In genomic region chr2:11746807-11747459, GRCh38 we compare ENCODE assay signal across 8 cellular contexts. TPM values are rescaled to one million over a fixed set of nuclear protein-coding genes. Genes with fewer than 3 reads are reported as not detected.
DNase-seq lines count a peak whose midpoint lies in the region; ATAC-seq, FAIRE-seq and TF ChIP-seq lines count a peak whose summit lies in the region.

No MANE protein-coding gene starts in this region.

- DNase-seq in ELR (ENCODE audit: low read depth) (peak; percentile 40), SHP77 treated with DMSO at 0.1 percent for 48 hours (lab: John Stamatoyannopoulos, UW) (peak; percentile 46), mucosa of descending colon (peak in 1 of 3 donors; percentile 37), uterus (no peak), GM12892 (ENCODE audit: insufficient read length) (no peak)
- DNase-seq in effector memory CD4-positive, alpha-beta T cell, result no peak
- DNase-seq in activated CD4-positive, alpha-beta T cell treated with anti-CD3 and anti-CD28 coated beads, Interleukin-2, amount 50 U/mL, for 1 hour, result no peak

- H3K27ac ChIP-seq in effector memory CD4-positive, alpha-beta T cell (ENCODE audit: insufficient read depth, low read length, poor library complexity, severe bottlenecking), result peak overlapping the region; percentile 81
- H3K27ac ChIP-seq in uterus, result peak overlapping the region; percentile 70 to 90

- TF ChIP-seq CTCF in mucosa of descending colon (IDR thresholded peaks at IDR 0.05) (no peak), uterus (IDR thresholded peaks at IDR 0.05) (no peak)

- intact Hi-C loops in mucosa of descending colon (cut with DNase I, micrococcal nuclease), result no loop called here
- intact Hi-C loops in uterus (cut with DNase I; ENCODE audit: low total_unique reads), result no loop called here

- no peaks in the 10 kb centered on the region for H3K36me3 ChIP-seq in effector memory CD4-positive, alpha-beta T cell (ENCODE audit: control insufficient read depth, insufficient read depth, low read length)
- H3K36me3 ChIP-seq in mucosa of descending colon (ENCODE audit: low read depth) (no peaks in the 10 kb centered on the region), uterus (no peaks in the 10 kb centered on the region)

- TF ChIP-seq POLR2A in uterus (IDR thresholded peaks at IDR 0.05), result no peak
- TF ChIP-seq POLR2A in GM12892 (IDR thresholded peaks at IDR 0.05; ENCODE audit: low read depth, low read length), result no peak

- H3K4me3 ChIP-seq in effector memory CD4-positive, alpha-beta T cell (ENCODE audit: insufficient read depth, low read depth, low read length, poor library complexity, severe bottlenecking), result peak overlapping the region; percentile 66
- H3K4me3 ChIP-seq in mucosa of descending colon (peak overlapping the region; percentile 60), uterus (peak overlapping the region; percentile 78 to 86)

- no peaks in the 10 kb centered on the region for H3K27me3 ChIP-seq in effector memory CD4-positive, alpha-beta T cell (replicated peaks; ENCODE audit: control insufficient read depth, insufficient read depth, low read length, poor library complexity, severe bottlenecking)
- no peaks in the 10 kb centered on the region for H3K27me3 ChIP-seq in uterus

- no peaks in the 10 kb centered on the region for H3K9me3 ChIP-seq in effector memory CD4-positive, alpha-beta T cell (ENCODE audit: control insufficient read depth, low read length)
- H3K9me3 ChIP-seq in mucosa of descending colon (no peaks in the 10 kb centered on the region), uterus (no peaks in the 10 kb centered on the region)

- no peak for FAIRE-seq in GM12892 (lab: Jason Lieb, UNC)

- peaks cover 58% of the 10 kb centered on the region for H3K4me1 ChIP-seq in effector memory CD4-positive, alpha-beta T cell (ENCODE audit: control insufficient read depth, insufficient read depth, low read length, poor library complexity, severe bottlenecking)
- H3K4me1 ChIP-seq in mucosa of descending colon (ENCODE audit: low read depth), result peaks cover 23% of the 10 kb centered on the region
- peaks cover 4 to 14% of the 10 kb centered on the region in 2 donors for H3K4me1 ChIP-seq in uterus

- ATAC-seq in HG03103 (IDR thresholded peaks at IDR 0.05; ENCODE audit: low read depth, unreplicated experiment), result peak; percentile 12
- peak; percentile 26 for ATAC-seq in mucosa of descending colon

RNA-seq across cellular contexts. Expression of gene LPIN1, which starts 0.5 kb away (rescaled TPM):
- 10 to 100 TPM; 29.7 to 38.4 (median 30.4) TPM for total RNA-seq in mucosa of descending colon
- 10 to 100 TPM; 19.0 to 52.3 (median 30.5) TPM for total RNA-seq in uterus
- 25.7 TPM for polyA plus RNA-seq in GM12892 (2012; ENCODE audit: missing spikeins)

Comparison
In these comparisons a context has a peak if more than half of its experiments do, and no peak if none do; other contexts are left out.
1. DNase-seq: peak in ELR (single experiment) and SHP77 treated with DMSO at 0.1 percent for 48 hours (single experiment); none in effector memory CD4-positive, alpha-beta T cell (0 of 3), uterus (0 of 2), GM12892 (single experiment) and activated CD4-positive, alpha-beta T cell treated with anti-CD3 and anti-CD28 coated beads, Interleukin-2, amount 50 U/mL, for 1 hour (single experiment).
2. Peak in every context shown above with its lines, with median percentiles within 50 percentile points of each other: H3K4me3 ChIP-seq.